ENCODE assay signal across 11 cellular contexts in genomic region chr4:94457692-94458106, GRCh38. TPM values are rescaled to one million over a fixed set of nuclear protein-coding genes. Genes with fewer than 3 reads are reported as not detected.
DNase-seq lines count a peak whose midpoint lies in the region; ATAC-seq and TF ChIP-seq lines count a peak whose summit lies in the region.
"Had no signal": no experiment of that assay in that cellular context is flagged by ENCODE, and none has a peak within 500 bp of the region (broad histone marks: within the 10 kb centered on the region; RNA-seq: fewer than 3 reads in every experiment).

No MANE protein-coding gene starts in this region.

- H3K27me3 Mint-ChIP-seq in neural progenitor cell (ENCODE audit: insufficient read depth, low read depth) = peaks cover 4% of the 10 kb centered on the region

- peaks cover 93% of the 10 kb centered on the region for H3K79me2 ChIP-seq in neural progenitor cell (ENCODE audit: low read depth)

- H3K27ac Mint-ChIP-seq in neural progenitor cell = peak overlapping the region; percentile 58
- H3K27ac Mint-ChIP-seq: CD14-positive monocyte had no signal

- no peaks in the 10 kb centered on the region for H3K27me3 ChIP-seq in neural progenitor cell

- peak overlapping the region; percentile 81 for H3K27ac ChIP-seq in neural progenitor cell

- peaks cover 8% of the 10 kb centered on the region for H4K20me1 ChIP-seq in neural progenitor cell (ENCODE audit: low read depth)

- H3K9me3 Mint-ChIP-seq in neural progenitor cell = no peaks in the 10 kb centered on the region
- H3K9me3 Mint-ChIP-seq: activated T-cell treated with anti-CD3 and anti-CD28 coated beads, Interleukin-2, amount 50 U/mL, for 4 hours; CD14-positive monocyte had no signal

- peaks cover 57% of the 10 kb centered on the region for H3K4me1 ChIP-seq in neural progenitor cell

- H3K4me3 Mint-ChIP-seq in neural progenitor cell = peak overlapping the region; percentile 74
- H3K4me3 Mint-ChIP-seq: activated T-cell treated with anti-CD3 and anti-CD28 coated beads, Interleukin-2, amount 50 U/mL, for 4 hours; CD14-positive monocyte had no signal

- no peak for TF ChIP-seq CTCF in epithelial cell of proximal tubule (conservative IDR thresholded peaks at IDR 0.05; ENCODE audit: low read depth, low read length)
- TF ChIP-seq CTCF in neural progenitor cell (IDR thresholded peaks at IDR 0.05) = no peak

- peaks cover 19% of the 10 kb centered on the region for H3K36me3 Mint-ChIP-seq in neural progenitor cell

- peak overlapping the region; percentile 65 for H3K4me2 ChIP-seq in neural progenitor cell

- H3K9me3 ChIP-seq in neural progenitor cell (ENCODE audit: low read depth) = no peaks in the 10 kb centered on the region

- H3K4me3 ChIP-seq in epithelial cell of proximal tubule (ENCODE audit: low read depth, low read length) = peak overlapping the region; percentile 3
- H3K4me3 ChIP-seq in neural progenitor cell = peak overlapping the region; percentile 27

- peaks cover 77% of the 10 kb centered on the region for H3K4me1 Mint-ChIP-seq in neural progenitor cell

- H2AFZ ChIP-seq in neural progenitor cell (replicated peaks) = no peak overlapping the region

- no peaks in the 10 kb centered on the region for H3K36me3 ChIP-seq in neural progenitor cell

- DNase-seq in Ammon's horn (ENCODE audit: low spot score) = peak; percentile 66
- DNase-seq in NCI-H510A (lab: John Stamatoyannopoulos, UW) = peak; percentile 5
- no peak for DNase-seq in epithelial cell of proximal tubule (ENCODE audit: low read depth)
- peak; percentile 90 for DNase-seq in neural progenitor cell (ENCODE audit: low spot score)
- DNase-seq in GF-D8 (lab: John Stamatoyannopoulos, UW) = no peak
- DNase-seq: activated T-cell treated with anti-CD3 and anti-CD28 coated beads, Interleukin-2, amount 50 U/mL, for 4 hours; small intestine had no signal

- ATAC-seq in HG03025 (IDR thresholded peaks at IDR 0.05; ENCODE audit: low FRiP score, unreplicated experiment) = no peak
- no peak for ATAC-seq in HG03439 (IDR thresholded peaks at IDR 0.05; ENCODE audit: unreplicated experiment)
- ATAC-seq in HG02885 (IDR thresholded peaks at IDR 0.05; ENCODE audit: poor library complexity, unreplicated experiment) = no peak
- ATAC-seq: activated T-cell treated with anti-CD3 and anti-CD28 coated beads, Interleukin-2, amount 50 U/mL, for 4 hours had no signal

- H3F3A ChIP-seq in neural progenitor cell (ENCODE audit: low read depth) = peaks cover 19% of the 10 kb centered on the region

- no peak overlapping the region for H3K9ac ChIP-seq in neural progenitor cell

RNA-seq across cellular contexts. Expression of gene PDLIM5, which starts 6.0 kb away (rescaled TPM):
- total RNA-seq in epithelial cell of proximal tubule = 47.2 and 48.8 TPM in 2 replicates
- 48.6 and 68.4 TPM in 2 replicates for total RNA-seq in neural progenitor cell (ENCODE audit: low replicate concordance)

Comparison
In these comparisons a context has a peak if more than half of its experiments do, and no peak if none do; other contexts are left out.
1. DNase-seq: peak in Ammon's horn (single experiment), NCI-H510A (single experiment) and neural progenitor cell (single experiment); none in epithelial cell of proximal tubule (single experiment) and GF-D8 (single experiment).